11 cellular contexts compared by ENCODE assay signal in genomic region chr20:34710861-34711574, GRCh38. TPM values are rescaled to one million over a fixed set of nuclear protein-coding genes. Genes with fewer than 3 reads are reported as not detected.
DNase-seq lines count a peak whose midpoint lies in the region; ATAC-seq, FAIRE-seq and TF ChIP-seq lines count a peak whose summit lies in the region.
"Had no signal": no experiment of that assay in that cellular context is flagged by ENCODE, and none has a peak within 500 bp of the region (broad histone marks: within the 10 kb centered on the region; RNA-seq: fewer than 3 reads in every experiment).

No MANE protein-coding gene starts in this region.

- ATAC-seq in sciatic nerve, result no peak

- intact Hi-C loops in sciatic nerve (cut with DNase I) (loop anchor here (10.0 kb wide), 1 partner anchor 396 kb away; no protein-coding TSS in a partner anchor), adrenal gland (cut with DNase I) (no loop called here)

- no peak overlapping the region for H2BK15ac ChIP-seq in mesendoderm (replicated peaks; ENCODE audit: low read depth)

- H3K4me2 ChIP-seq in mesendoderm (ENCODE audit: low read length), result no peak overlapping the region

- H3K23ac ChIP-seq in mesendoderm (ENCODE audit: low read length), result no peak overlapping the region

- no peak overlapping the region for H2BK5ac ChIP-seq in mesendoderm (ENCODE audit: low read length)

- H4K8ac ChIP-seq in mesendoderm (ENCODE audit: low read depth, low read length), result no peak overlapping the region

- no CpG with 5 or more reads among the region's 9 CpGs for WGBS in mesendoderm (ENCODE audit: extremely low coverage, insufficient coverage, low lambda C conversion rate)
- WGBS in adrenal gland, 4 donors, result 78 to 87% (median 84%) methylated on average over 6 to 9 of the region's 9 CpGs

- H3K27me3 ChIP-seq in NT2/D1 (ENCODE audit: insufficient read depth, insufficient read length), result peaks cover 24% of the 10 kb centered on the region
- peaks cover 4% of the 10 kb centered on the region for H3K27me3 ChIP-seq in mesendoderm (ENCODE audit: insufficient read depth, low read length, poor library complexity)
- H3K27me3 ChIP-seq in adrenal gland, result no peaks in the 10 kb centered on the region

- no peak overlapping the region for H2AK5ac ChIP-seq in mesendoderm (ENCODE audit: low read length)

- no peak overlapping the region for H3K56ac ChIP-seq in mesendoderm (ENCODE audit: low read length)

- H3K9me3 ChIP-seq in NT2/D1 (ENCODE audit: insufficient read depth, low read length) (no peaks in the 10 kb centered on the region), adrenal gland (replicated peaks in 1 of 3) (no peaks in the 10 kb centered on the region)

- H4K5ac ChIP-seq in mesendoderm (ENCODE audit: low read length), result no peak overlapping the region

- H3K9ac ChIP-seq in NT2/D1 (ENCODE audit: insufficient read length, low read depth) (peak overlapping the region; percentile 81), mesendoderm (ENCODE audit: low read length) (no peak overlapping the region)

- no peak overlapping the region for H3K18ac ChIP-seq in mesendoderm (ENCODE audit: low read length)

- no peak overlapping the region for H2BK120ac ChIP-seq in mesendoderm (ENCODE audit: low read depth, low read length)

- H3K36me3 ChIP-seq in NT2/D1 (ENCODE audit: insufficient read depth, insufficient read length, low read length) (peaks cover 29% of the 10 kb centered on the region), mesendoderm (ENCODE audit: control insufficient read depth, insufficient read depth, low read length) (no peaks in the 10 kb centered on the region), adrenal gland (replicated peaks in 1 of 2) (peaks cover 0 to 10% of the 10 kb centered on the region in 2 donors)

- H3K27ac ChIP-seq in mesendoderm (ENCODE audit: low read depth, low read length) (no peak overlapping the region), adrenal gland (peak overlapping the region in 1 of 5 donors; percentile 15)

- H3K4ac ChIP-seq in mesendoderm (ENCODE audit: low read depth, low read length), result no peak overlapping the region

- H3K4me3 ChIP-seq in NT2/D1 (ENCODE audit: insufficient read length, low read depth), result no peak overlapping the region
- H3K4me3 ChIP-seq in mesendoderm (ENCODE audit: low read length), result no peak overlapping the region
- no peak overlapping the region for H3K4me3 ChIP-seq in adrenal gland

- peaks cover 12% of the 10 kb centered on the region for H3K4me1 ChIP-seq in NT2/D1 (ENCODE audit: insufficient read depth, insufficient read length)
- no peaks in the 10 kb centered on the region for H3K4me1 ChIP-seq in mesendoderm (ENCODE audit: control insufficient read depth, low read depth, low read length)
- peaks cover 23 to 48% of the 10 kb centered on the region in 2 donors for H3K4me1 ChIP-seq in adrenal gland (replicated peaks in 1 of 2)

- FAIRE-seq in HTR-8/SVneo (lab: Jason Lieb, UNC), result no peak
- FAIRE-seq: endometrium had no signal

- no peaks in the 10 kb centered on the region for H3K79me2 ChIP-seq in mesendoderm (ENCODE audit: control insufficient read depth, insufficient read depth, low read length)

- TF ChIP-seq POLR2A in adrenal gland (IDR thresholded peaks at IDR 0.05), result no peak

- DNase-seq in SKM-1 treated with dmso at 0.1 percent for 144 hours (lab: John Stamatoyannopoulos, UW; ENCODE audit: unreplicated experiment) (peak; percentile 44), SKM-1 (lab: John Stamatoyannopoulos, UW; ENCODE audit: unreplicated experiment) (no peak), NT2/D1 (ENCODE audit: low read depth, low spot score) (no peak), cerebellar cortex (ENCODE audit: low spot score) (peak; percentile 37), sciatic nerve (ENCODE audit: low spot score) (peak; percentile 51), mesendoderm (no peak), adrenal gland (no peak), HTR-8/SVneo (ENCODE audit: insufficient read length, low spot score) (no peak)
- DNase-seq: NCI-H146, SHP77 had no signal

- no peaks in the 10 kb centered on the region for H3K79me1 ChIP-seq in mesendoderm (ENCODE audit: low read length)

- no peak for TF ChIP-seq CTCF in adrenal gland (IDR thresholded peaks at IDR 0.05)

RNA-seq across cellular contexts. Expression of gene TP53INP2, which starts 6.9 kb away (rescaled TPM):
- total RNA-seq in sciatic nerve, result 36.9 TPM
- 5.2 TPM for polyA plus RNA-seq in mesendoderm (2013, experiment 1 of 2)
- 5.6 TPM for polyA plus RNA-seq in mesendoderm (2013, experiment 2 of 2)
- total RNA-seq in adrenal gland, result 10 to 100 TPM; 11.5 to 74.5 (median 20.1) TPM
- polyA plus RNA-seq in adrenal gland, result 10 to 100 TPM; 15.4 to 58.2 (median 18.6) TPM

RNA-seq across cellular contexts. Expression of gene PIGU, which starts 34.1 kb away (rescaled TPM):
- 28.2 TPM for total RNA-seq in sciatic nerve
- polyA plus RNA-seq in mesendoderm (2013, experiment 1 of 2), result 28.5 TPM
- 28.7 TPM for polyA plus RNA-seq in mesendoderm (2013, experiment 2 of 2)
- total RNA-seq in adrenal gland, result 10 to 100 TPM; 19.6 to 33.7 (median 22.1) TPM
- polyA plus RNA-seq in adrenal gland, result 10 to 100 TPM; 16.8 to 64.1 (median 25.7) TPM

Comparison
In these comparisons a context has a peak if more than half of its experiments do, and no peak if none do; other contexts are left out.
1. DNase-seq: peak in SKM-1 treated with dmso at 0.1 percent for 144 hours (single experiment), cerebellar cortex (single experiment) and sciatic nerve (single experiment); none in SKM-1 (single experiment), NT2/D1 (single experiment), mesendoderm (single experiment), adrenal gland (0 of 7) and HTR-8/SVneo (single experiment).